Comparison of ENCODE assay signal across 1 cellular context in the genomic region with DNA sequence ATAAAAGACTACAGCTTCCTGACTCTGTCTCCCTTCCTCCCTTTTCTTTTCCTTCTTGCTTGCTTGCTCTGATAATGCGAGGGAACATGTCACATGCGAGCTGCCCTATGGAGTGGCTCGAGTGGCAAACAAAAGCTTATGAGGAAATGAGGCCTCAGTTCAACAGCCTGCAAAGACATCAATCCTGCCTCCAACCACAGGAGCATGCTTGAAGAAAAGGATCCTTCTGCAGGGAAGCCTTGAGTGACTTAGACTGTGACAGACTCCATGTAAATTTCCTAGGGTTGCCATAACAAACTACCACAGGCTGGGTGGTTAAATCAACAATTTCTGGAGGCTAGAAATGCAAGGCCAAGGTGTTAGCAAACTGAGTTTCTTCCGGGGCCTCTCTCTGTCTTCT.
TF ChIP-seq lines count a peak whose summit lies in the region.

No MANE protein-coding gene starts in this region.

TF ChIP-seq in endothelial cell of umbilical vein, 7 proteins besides CTCF, POLR2A, EP300 and RAD21 (continued from another document):
- TF ChIP-seq POLR2AphosphoS5 (IDR thresholded peaks at IDR 0.05; ENCODE audit: insufficient read depth, low read depth, low read length), result no peak
